In genomic region chr19:44690131-44690440, GRCh38 we compare ENCODE assay signal across 1 cellular context.
TF ChIP-seq lines count a peak whose summit lies in the region.

No MANE protein-coding gene starts in this region.

TF ChIP-seq in GM23338, 12 proteins besides CTCF, POLR2A, EP300 and RAD21 (continued from another document):
- TF ChIP-seq REST (IDR thresholded peaks at IDR 0.05; ENCODE audit: unreplicated experiment) (no peak), JUNB (IDR thresholded peaks at IDR 0.05; ENCODE audit: unreplicated experiment) (no peak), EZH2 (IDR thresholded peaks at IDR 0.05; ENCODE audit: low read depth, unreplicated experiment) (no peak), ZNF331 (CRISPR knock-in tag; IDR thresholded peaks at IDR 0.05; ENCODE audit: low read depth) (no peak)
